Comparison of ENCODE assay signal across 2 cellular contexts in the genomic region with DNA sequence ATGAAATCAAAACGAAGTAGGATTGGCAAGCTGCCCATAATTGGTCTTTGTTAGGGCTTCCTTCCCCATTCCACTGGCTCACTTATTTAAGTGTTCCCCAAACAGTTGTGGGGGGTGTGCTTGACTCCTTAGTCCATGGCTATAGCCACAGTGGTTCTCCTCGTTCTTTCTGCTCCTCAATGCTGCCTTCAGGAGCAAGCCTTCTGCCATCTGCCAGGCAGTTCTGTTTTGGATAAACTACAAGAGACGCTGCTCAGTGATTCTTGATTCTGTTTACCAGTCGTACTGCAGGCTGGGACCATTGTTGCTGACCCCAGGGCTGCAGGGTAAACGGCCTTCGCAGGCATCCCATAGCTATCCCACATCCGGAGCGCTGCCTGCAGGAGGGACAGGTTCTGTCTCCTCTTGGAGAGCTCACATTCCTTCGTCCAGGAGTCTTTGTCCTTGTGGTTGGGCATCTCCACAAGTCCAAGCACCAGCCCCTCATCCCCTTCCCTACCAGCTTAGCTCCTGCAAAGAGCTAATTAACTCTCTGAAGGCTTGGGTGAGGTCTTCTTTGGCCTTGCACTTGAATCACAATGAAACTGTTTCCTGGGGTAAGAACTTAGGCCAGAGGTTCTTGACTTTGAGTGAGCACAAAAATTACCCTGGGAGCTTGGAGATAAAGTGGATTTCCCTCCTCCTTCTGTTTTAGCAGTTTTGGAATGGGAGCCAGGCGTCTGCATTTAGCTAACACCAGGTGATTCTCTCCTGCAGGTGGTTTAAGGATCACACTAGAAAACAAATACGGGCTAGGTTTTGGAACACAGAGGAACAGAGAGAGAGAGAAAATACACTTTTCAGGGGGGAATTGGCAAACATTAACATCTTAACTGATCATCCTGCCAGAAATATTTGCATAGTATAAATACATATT.
TF ChIP-seq lines count a peak whose summit lies in the region.

No MANE protein-coding gene starts in this region.

TF ChIP-seq in GM23338, 12 proteins besides CTCF, POLR2A, EP300 and RAD21:
- TF ChIP-seq CREB1 (CRISPR knock-in tag; IDR thresholded peaks at IDR 0.05; ENCODE audit: low read depth): no peak
- no peak for TF ChIP-seq NANOG (IDR thresholded peaks at IDR 0.05; ENCODE audit: borderline replicate concordance)
- TF ChIP-seq REST (IDR thresholded peaks at IDR 0.05; ENCODE audit: unreplicated experiment): no peak
- TF ChIP-seq ZNF462 (CRISPR knock-in tag; IDR thresholded peaks at IDR 0.05): peak; percentile 80
- no peak for TF ChIP-seq EZH2phosphoT487 (IDR thresholded peaks at IDR 0.05; ENCODE audit: unreplicated experiment)
- no peak for TF ChIP-seq ZNF114 (CRISPR knock-in tag; IDR thresholded peaks at IDR 0.05)

TF ChIP-seq in H1, 55 proteins besides CTCF, POLR2A, EP300 and RAD21 (continued from another document):
- TF ChIP-seq NANOG (IDR thresholded peaks at IDR 0.05; ENCODE audit: insufficient read depth, low read depth, low read length, poor library complexity, severe bottlenecking) (no peak), HDAC2 (IDR thresholded peaks at IDR 0.05; ENCODE audit: borderline replicate concordance in 1 of 2, low read depth in 2 of 2, low read length in 2 of 2) (no peak), JUN (IDR thresholded peaks at IDR 0.05; ENCODE audit: low read depth, low read length) (no peak), KDM1A (IDR thresholded peaks at IDR 0.05; ENCODE audit: borderline replicate concordance, low read length) (no peak), POU5F1 (IDR thresholded peaks at IDR 0.05; ENCODE audit: low read depth, low read length) (no peak), BACH1 (IDR thresholded peaks at IDR 0.05; ENCODE audit: low read length) (no peak), SIRT6 (IDR thresholded peaks at IDR 0.05; ENCODE audit: low read length) (no peak), RNF2 (IDR thresholded peaks at IDR 0.05; ENCODE audit: borderline replicate concordance, low read depth, low read length, missing control alignments, poor library complexity, severe bottlenecking) (no peak), TAF1 (IDR thresholded peaks at IDR 0.05; ENCODE audit: low read depth, low read length) (no peak), SAP30 (IDR thresholded peaks at IDR 0.05; ENCODE audit: insufficient read depth, insufficient replicate concordance, low read length) (no peak), JUND (IDR thresholded peaks at IDR 0.05; ENCODE audit: low read length) (no peak), ATF3 (IDR thresholded peaks at IDR 0.05; ENCODE audit: insufficient read depth, low read depth, low read length) (no peak), CTBP2 (IDR thresholded peaks at IDR 0.05; ENCODE audit: borderline replicate concordance, insufficient read depth, insufficient read length, low read length) (no peak), YY1 (IDR thresholded peaks at IDR 0.05; ENCODE audit: low read depth, low read length) (no peak), TCF12 (IDR thresholded peaks at IDR 0.05; ENCODE audit: low read depth, low read length) (no peak), RBBP5 (IDR thresholded peaks at IDR 0.05; ENCODE audit: borderline replicate concordance, low read depth, low read length) (no peak), USF2 (IDR thresholded peaks at IDR 0.05; ENCODE audit: low read length) (no peak)
- TF ChIP-seq, protein P1, sequence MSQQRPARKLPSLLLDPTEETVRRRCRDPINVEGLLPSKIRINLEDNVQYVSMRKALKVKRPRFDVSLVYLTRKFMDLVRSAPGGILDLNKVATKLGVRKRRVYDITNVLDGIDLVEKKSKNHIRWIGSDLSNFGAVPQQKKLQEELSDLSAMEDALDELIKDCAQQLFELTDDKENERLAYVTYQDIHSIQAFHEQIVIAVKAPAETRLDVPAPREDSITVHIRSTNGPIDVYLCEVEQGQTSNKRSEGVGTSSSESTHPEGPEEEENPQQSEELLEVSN (IDR thresholded peaks at IDR 0.05): no peak
- TF ChIP-seq, protein P2, sequence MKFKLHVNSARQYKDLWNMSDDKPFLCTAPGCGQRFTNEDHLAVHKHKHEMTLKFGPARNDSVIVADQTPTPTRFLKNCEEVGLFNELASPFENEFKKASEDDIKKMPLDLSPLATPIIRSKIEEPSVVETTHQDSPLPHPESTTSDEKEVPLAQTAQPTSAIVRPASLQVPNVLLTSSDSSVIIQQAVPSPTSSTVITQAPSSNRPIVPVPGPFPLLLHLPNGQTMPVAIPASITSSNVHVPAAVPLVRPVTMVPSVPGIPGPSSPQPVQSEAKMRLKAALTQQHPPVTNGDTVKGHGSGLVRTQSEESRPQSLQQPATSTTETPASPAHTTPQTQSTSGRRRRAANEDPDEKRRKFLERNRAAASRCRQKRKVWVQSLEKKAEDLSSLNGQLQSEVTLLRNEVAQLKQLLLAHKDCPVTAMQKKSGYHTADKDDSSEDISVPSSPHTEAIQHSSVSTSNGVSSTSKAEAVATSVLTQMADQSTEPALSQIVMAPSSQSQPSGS (IDR thresholded peaks at IDR 0.05; ENCODE audit: low read length): no peak
